In genomic region chr11:2691991-2692841, GRCh38 we compare ENCODE assay signal across 9 cellular contexts. TPM values are rescaled to one million over a fixed set of nuclear protein-coding genes. Genes with fewer than 3 reads are reported as not detected.
DNase-seq lines count a peak whose midpoint lies in the region; ATAC-seq and TF ChIP-seq lines count a peak whose summit lies in the region.
"Had no signal": no experiment of that assay in that cellular context is flagged by ENCODE, and none has a peak within 500 bp of the region (broad histone marks: within the 10 kb centered on the region; RNA-seq: fewer than 3 reads in every experiment).

No MANE protein-coding gene starts in this region.

- peak overlapping the region; percentile 74; the same call in 1 of the 2 replicates for H3K27ac ChIP-seq in BLaER1
- peak overlapping the region; percentile 93 for H3K27ac ChIP-seq in HUES48 (ENCODE audit: low read depth, low read length)
- H3K27ac ChIP-seq in left lung, result peak overlapping the region; percentile 13 to 23

- ATAC-seq in left lung (peak; percentile 87), left cardiac atrium (no peak), HG03039 (IDR thresholded peaks at IDR 0.05; ENCODE audit: unreplicated experiment) (no peak)

- intact Hi-C loops in left lung (cut with DNase I), result no loop called here
- intact Hi-C loops in left cardiac atrium (cut with DNase I), result no loop called here

- peaks cover 14% of the 10 kb centered on the region; the same call in 1 of the 2 replicates for H3K36me3 ChIP-seq in BLaER1
- peaks cover 1% of the 10 kb centered on the region; the same call in 1 of the 2 replicates for H3K36me3 ChIP-seq in HUES48 (ENCODE audit: control insufficient read depth, insufficient read depth, low read length)
- H3K36me3 ChIP-seq in left lung, result peaks cover 0 to 5% of the 10 kb centered on the region in 2 donors

- H4K20me1 ChIP-seq in BLaER1, result peaks cover 100% of the 10 kb centered on the region

- peaks cover 98% of the 10 kb centered on the region for H3K4me1 ChIP-seq in BLaER1
- H3K4me1 ChIP-seq in HUES48 (ENCODE audit: control insufficient read depth, insufficient read depth, low read length), result peaks cover 84% of the 10 kb centered on the region
- H3K4me1 ChIP-seq in left lung, result peaks cover 12 to 27% of the 10 kb centered on the region in 2 donors

- H3K9ac ChIP-seq in BLaER1, result peak overlapping the region; percentile 21; the same call in 1 of the 2 replicates
- 0 out of 2 replicates have a peak overlapping the region, but pooled peaks have one; percentile 0 for H3K9ac ChIP-seq in HUES48 (ENCODE audit: low read depth, low read length)

- H3K9me3 ChIP-seq in BLaER1 (no peaks in the 10 kb centered on the region), HUES48 (ENCODE audit: control insufficient read depth, insufficient read depth, low read length) (no peaks in the 10 kb centered on the region), left lung (no peaks in the 10 kb centered on the region)

- DNase-seq in SHP77 (lab: John Stamatoyannopoulos, UW), result peak; percentile 22 to 39
- DNase-seq in left lung, result peak in 1 of 2 donors; percentile 29
- no peak for DNase-seq in stimulated activated naive CD4-positive, alpha-beta T cell (lab: John Stamatoyannopoulos, UW)
- DNase-seq in NCI-H1694 (lab: John Stamatoyannopoulos, UW), result no peak
- no peak for DNase-seq in left cardiac atrium
- DNase-seq: GF-D8 had no signal

- TF ChIP-seq CTCF in left lung (IDR thresholded peaks at IDR 0.05), result no peak

- H3K4me3 ChIP-seq in BLaER1 (no peak overlapping the region), HUES48 (ENCODE audit: low read depth, low read length) (peak overlapping the region; percentile 18; the same call in 1 of the 2 replicates), left lung (no peak overlapping the region)

- peak overlapping the region; percentile 84 for H3K4me2 ChIP-seq in BLaER1

- H3K27me3 ChIP-seq in BLaER1 (no peaks in the 10 kb centered on the region), HUES48 (ENCODE audit: control insufficient read depth, insufficient read depth, low read length) (no peaks in the 10 kb centered on the region), left lung (no peaks in the 10 kb centered on the region)

RNA-seq across cellular contexts. Expression of gene KCNQ1OT1, which starts 7.6 kb away (rescaled TPM):
- total RNA-seq in left lung (1 to 10 TPM; 2.5 to 2.6 TPM), left cardiac atrium (under 1 TPM; 0.59 to 0.81 TPM)

Comparison
In these comparisons a context has a peak if more than half of its experiments do, and no peak if none do; other contexts are left out.
1. H3K27ac ChIP-seq: peak in every context shown above with its lines; median percentile 93 in HUES48; 74 in BLaER1; 18 in left lung.
2. DNase-seq: peak in SHP77 (2 of 2); none in stimulated activated naive CD4-positive, alpha-beta T cell (0 of 6), NCI-H1694 (single experiment) and left cardiac atrium (single experiment).